ENCODE assay signal across 1 cellular context in the genomic region with DNA sequence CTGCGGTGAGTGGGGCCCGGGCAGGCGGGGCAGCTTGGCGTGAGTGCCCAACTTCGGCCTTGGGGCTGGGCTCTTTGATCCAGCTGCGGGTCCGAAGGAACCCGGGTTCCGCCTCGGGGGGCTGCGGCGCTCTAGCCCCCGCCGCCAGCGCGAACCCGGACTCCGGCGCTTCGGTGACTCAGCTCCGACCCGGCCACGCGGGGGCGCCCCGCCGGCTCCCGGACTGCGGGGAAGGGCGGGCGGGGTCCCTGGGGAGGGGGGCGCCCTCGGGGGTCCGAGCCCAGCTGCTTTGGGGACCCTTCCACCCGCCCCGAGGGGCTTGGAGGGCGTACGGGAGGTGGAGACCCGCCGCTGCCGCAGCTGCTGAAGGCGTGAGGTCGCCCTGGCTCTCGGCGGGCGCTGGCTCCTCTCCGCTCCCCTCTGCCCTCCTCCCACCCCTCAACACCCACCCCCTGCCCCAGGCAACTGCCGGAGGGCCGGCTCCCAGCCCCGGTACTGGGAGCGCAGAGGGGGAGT.
TF ChIP-seq lines count a peak whose summit lies in the region.

No MANE protein-coding gene starts in this region.

TF ChIP-seq in K562, 482 proteins besides CTCF, POLR2A, EP300 and RAD21 (continued from another document):
- TF ChIP-seq ID3 (CRISPR knock-in tag; IDR thresholded peaks at IDR 0.05) (no peak), ID3 (tag; IDR thresholded peaks at IDR 0.05) (no peak), RBFOX2 (IDR thresholded peaks at IDR 0.05; ENCODE audit: low read depth, low read length) (peak; percentile 21; the same call in 1 of the 2 replicates), HDAC8 (tag; IDR thresholded peaks at IDR 0.05) (no peak), ZNF76 (CRISPR knock-in tag; IDR thresholded peaks at IDR 0.05; ENCODE audit: borderline replicate concordance) (no peak), TRIM25 (IDR thresholded peaks at IDR 0.05; ENCODE audit: borderline replicate concordance) (no peak), FOSL1 (tag; conservative IDR thresholded peaks at IDR 0.05) (peak; percentile 86), ZNF263 (CRISPR knock-in tag; IDR thresholded peaks at IDR 0.05; ENCODE audit: borderline replicate concordance) (peak; percentile 29; the same call in 1 of the 2 replicates), KLF13 (tag; IDR thresholded peaks at IDR 0.05; ENCODE audit: borderline replicate concordance, low read depth) (no peak), RFX1 (IDR thresholded peaks at IDR 0.05) (no peak), CHD2 (IDR thresholded peaks at IDR 0.05; ENCODE audit: low read depth, low read length) (no peak), TBL1XR1 (IDR thresholded peaks at IDR 0.05; ENCODE audit: low read length in 2 of 2) (no peak), RBM14 (IDR thresholded peaks at IDR 0.05; ENCODE audit: borderline replicate concordance, insufficient read depth, low read depth, low read length) (no peak), RBBP5 (IDR thresholded peaks at IDR 0.05; ENCODE audit: borderline replicate concordance, insufficient read depth, low read length, poor library complexity, severe bottlenecking) (peak; percentile 37), STAT5B (CRISPR knock-in tag; IDR thresholded peaks at IDR 0.05) (no peak), RB1 (IDR thresholded peaks at IDR 0.05; ENCODE audit: low read depth) (no peak; the same call in 1 of the 2 replicates), JUND (IDR thresholded peaks at IDR 0.05; ENCODE audit: borderline replicate concordance, low read depth, low read length) (peak; percentile 50), JUND (tag; IDR thresholded peaks at IDR 0.05; ENCODE audit: borderline replicate concordance, low read depth, low read length) (no peak; the same call in 2 of the 3 replicates), BCL6 (CRISPR knock-in tag; IDR thresholded peaks at IDR 0.05) (no peak), NEUROD1 (IDR thresholded peaks at IDR 0.05; ENCODE audit: borderline replicate concordance, low read depth, low read length, partially characterized antibody) (peak; percentile 7), POLR2AphosphoS2 (IDR thresholded peaks at IDR 0.05; ENCODE audit: low read length) (no peak), ZBTB7A (IDR thresholded peaks at IDR 0.05; ENCODE audit: borderline replicate concordance, control insufficient read depth, low read depth, low read length) (peak; percentile 98), ELF2 (CRISPR knock-in tag; IDR thresholded peaks at IDR 0.05) (no peak), BRF1 (IDR thresholded peaks at IDR 0.05; ENCODE audit: borderline replicate concordance, extremely low read depth, insufficient read length) (no peak), CTCFL (IDR thresholded peaks at IDR 0.05; ENCODE audit: borderline replicate concordance, insufficient read depth, low read depth, low read length, poor library complexity, severe bottlenecking) (peak; percentile 94), POLR2B (IDR thresholded peaks at IDR 0.05; ENCODE audit: low read depth, partially characterized antibody) (no peak), PATZ1 (CRISPR knock-in tag; IDR thresholded peaks at IDR 0.05; ENCODE audit: borderline replicate concordance) (no peak), ZBTB1 (CRISPR knock-in tag; IDR thresholded peaks at IDR 0.05; ENCODE audit: borderline replicate concordance, low read depth) (peak; percentile 98), DPF2 (IDR thresholded peaks at IDR 0.05) (no peak), ZNF24 (IDR thresholded peaks at IDR 0.05) (no peak), NFE2 (IDR thresholded peaks at IDR 0.05; ENCODE audit: low read depth) (peak; percentile 53; the same call in 1 of the 2 replicates), ZNF830 (CRISPR knock-in tag; IDR thresholded peaks at IDR 0.05) (no peak), MYBL2 (IDR thresholded peaks at IDR 0.05; ENCODE audit: low read depth) (no peak), MYBL2 (CRISPR knock-in tag; IDR thresholded peaks at IDR 0.05; ENCODE audit: borderline replicate concordance) (no peak), FOXA3 (CRISPR knock-in tag; conservative IDR thresholded peaks at IDR 0.05 in 1 of 2, IDR thresholded peaks at IDR 0.05 in 1 of 2) (no peak), ZNF507 (tag; conservative IDR thresholded peaks at IDR 0.05) (no peak), BRD9 (IDR thresholded peaks at IDR 0.05; ENCODE audit: low read depth, partially characterized antibody) (no peak), SMC3 (conservative IDR thresholded peaks at IDR 0.05; ENCODE audit: insufficient read depth, low read depth, low read length) (0 out of 2 replicates have a peak, but pooled peaks have one; percentile 13), IFI16 (CRISPR knock-in tag; IDR thresholded peaks at IDR 0.05) (no peak), ZNF592 (IDR thresholded peaks at IDR 0.05) (no peak), CREBBP (IDR thresholded peaks at IDR 0.05; ENCODE audit: low read depth, low read length) (no peak), ZC3H8 (IDR thresholded peaks at IDR 0.05) (no peak), YY1 (IDR thresholded peaks at IDR 0.05; ENCODE audit: borderline replicate concordance in 1 of 3, control insufficient read depth in 1 of 3, extremely low read depth in 1 of 3, insufficient read depth in 3 of 3, insufficient read length in 1 of 3, insufficient replicate concordance in 2 of 3, low read depth in 1 of 3, low read length in 2 of 3) (peak in 1 of 3 experiments; percentile 18), ZFP1 (CRISPR knock-in tag; IDR thresholded peaks at IDR 0.05) (no peak), ZNF740 (CRISPR knock-in tag; IDR thresholded peaks at IDR 0.05) (no peak), ZNF740 (tag; IDR thresholded peaks at IDR 0.05) (no peak), GTF2B (IDR thresholded peaks at IDR 0.05; ENCODE audit: extremely low read depth, insufficient read length) (no peak), MEF2A (IDR thresholded peaks at IDR 0.05; ENCODE audit: control insufficient read depth, low read depth, low read length) (no peak), MAZ (CRISPR knock-in tag; conservative IDR thresholded peaks at IDR 0.05 in 1 of 2, IDR thresholded peaks at IDR 0.05 in 1 of 2) (peak; percentile 73 to 87)
- TF ChIP-seq, protein P1, sequence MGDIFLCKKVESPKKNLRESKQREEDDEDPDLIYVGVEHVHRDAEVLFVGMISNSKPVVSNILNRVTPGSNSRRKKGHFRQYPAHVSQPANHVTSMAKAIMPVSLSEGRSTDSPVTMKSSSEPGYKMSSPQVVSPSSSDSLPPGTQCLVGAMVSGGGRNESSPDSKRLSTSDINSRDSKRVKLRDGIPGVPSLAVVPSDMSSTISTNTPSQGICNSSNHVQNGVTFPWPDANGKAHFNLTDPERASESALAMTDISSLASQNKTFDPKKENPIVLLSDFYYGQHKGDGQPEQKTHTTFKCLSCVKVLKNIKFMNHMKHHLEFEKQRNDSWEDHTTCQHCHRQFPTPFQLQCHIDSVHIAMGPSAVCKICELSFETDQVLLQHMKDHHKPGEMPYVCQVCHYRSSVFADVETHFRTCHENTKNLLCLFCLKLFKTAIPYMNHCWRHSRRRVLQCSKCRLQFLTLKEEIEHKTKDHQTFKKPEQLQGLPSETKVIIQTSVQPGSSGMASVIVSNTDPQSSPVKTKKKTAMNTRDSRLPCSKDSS (IDR thresholded peaks at IDR 0.05; ENCODE audit: low read depth, partially characterized antibody) = no peak
- TF ChIP-seq, protein P2, sequence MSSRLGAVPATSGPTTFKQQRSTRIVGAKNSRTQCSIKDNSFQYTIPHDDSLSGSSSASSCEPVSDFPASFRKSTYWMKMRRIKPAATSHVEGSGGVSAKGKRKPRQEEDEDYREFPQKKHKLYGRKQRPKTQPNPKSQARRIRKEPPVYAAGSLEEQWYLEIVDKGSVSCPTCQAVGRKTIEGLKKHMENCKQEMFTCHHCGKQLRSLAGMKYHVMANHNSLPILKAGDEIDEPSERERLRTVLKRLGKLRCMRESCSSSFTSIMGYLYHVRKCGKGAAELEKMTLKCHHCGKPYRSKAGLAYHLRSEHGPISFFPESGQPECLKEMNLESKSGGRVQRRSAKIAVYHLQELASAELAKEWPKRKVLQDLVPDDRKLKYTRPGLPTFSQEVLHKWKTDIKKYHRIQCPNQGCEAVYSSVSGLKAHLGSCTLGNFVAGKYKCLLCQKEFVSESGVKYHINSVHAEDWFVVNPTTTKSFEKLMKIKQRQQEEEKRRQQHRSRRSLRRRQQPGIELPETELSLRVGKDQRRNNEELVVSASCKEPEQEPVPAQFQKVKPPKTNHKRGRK (tag; IDR thresholded peaks at IDR 0.05) = no peak
